ENCODE assay signal across 8 cellular contexts in genomic region chr16:19717319-19717718, GRCh38. TPM values are rescaled to one million over a fixed set of nuclear protein-coding genes. Genes with fewer than 3 reads are reported as not detected.
DNase-seq lines count a peak whose midpoint lies in the region; ATAC-seq and TF ChIP-seq lines count a peak whose summit lies in the region.

No MANE protein-coding gene starts in this region.

- no peak for ATAC-seq in Right ventricle myocardium inferior
- peak; percentile 6 for ATAC-seq in left lung
- no peak for ATAC-seq in upper lobe of left lung (ENCODE audit: low FRiP score in 2 of 2)
- ATAC-seq in GM18519 (IDR thresholded peaks at IDR 0.05; ENCODE audit: low FRiP score, unreplicated experiment) = no peak

- H3K27ac ChIP-seq in cardiac muscle cell = peak overlapping the region; percentile 55
- peak overlapping the region; percentile 46 to 80 for H3K27ac ChIP-seq in ascending aorta
- H3K27ac ChIP-seq in left lung = peak overlapping the region; percentile 33 to 80
- H3K27ac ChIP-seq in upper lobe of left lung = peak overlapping the region; percentile 74 to 86 (median 79)

- TF ChIP-seq POLR2A in upper lobe of left lung (IDR thresholded peaks at IDR 0.05) = no peak

- DNase-seq in cardiac muscle cell (ENCODE audit: low read depth in 1 of 2, low spot score in 1 of 2) (no peak), Right ventricle myocardium inferior (ENCODE audit: missing footprints) (no peak), ascending aorta (ENCODE audit: low spot score in 2 of 2) (no peak), left lung (no peak), upper lobe of left lung (no peak), amniotic stem cell (lab: John Stamatoyannopoulos, UW) (no peak), NCI-H345 treated with DMSO at 0.1 percent for 48 hours (lab: John Stamatoyannopoulos, UW; ENCODE audit: unreplicated experiment) (no peak)

- TF ChIP-seq EP300 in upper lobe of left lung (IDR thresholded peaks at IDR 0.05) = no peak

- WGBS in upper lobe of left lung, 2 donors = 0 to 1% methylated on average over 10 of the region's 10 CpGs

- H3K4me3 ChIP-seq in cardiac muscle cell = peak overlapping the region; percentile 96
- peak overlapping the region; percentile 89 to 90 for H3K4me3 ChIP-seq in ascending aorta
- H3K4me3 ChIP-seq in left lung = peak overlapping the region; percentile 99
- peak overlapping the region; percentile 59 to 100 (median 90) for H3K4me3 ChIP-seq in upper lobe of left lung

- no peaks in the 10 kb centered on the region for H3K9me3 ChIP-seq in cardiac muscle cell (ENCODE audit: low read depth)
- no peaks in the 10 kb centered on the region for H3K9me3 ChIP-seq in ascending aorta
- no peaks in the 10 kb centered on the region for H3K9me3 ChIP-seq in left lung
- H3K9me3 ChIP-seq in upper lobe of left lung = no peaks in the 10 kb centered on the region

- intact Hi-C loops in Right ventricle myocardium inferior (cut with DNase I) (loop anchor here (5.0 to 10.0 kb wide), 2 partner anchors 87 to 115 kb away; no protein-coding TSS in a partner anchor), ascending aorta (cut with DNase I) (loop anchor here (2.0 to 5.0 kb wide), 4 partner anchors 40 to 650 kb away; partner anchors contain the start of genes CCP110, COQ7 and GDE1), left lung (cut with DNase I) (no loop called here)

- TF ChIP-seq CTCF in cardiac muscle cell (IDR thresholded peaks at IDR 0.05; ENCODE audit: low read depth, low read length) (no peak), ascending aorta (IDR thresholded peaks at IDR 0.05) (no peak), left lung (IDR thresholded peaks at IDR 0.05) (no peak), upper lobe of left lung (IDR thresholded peaks at IDR 0.05) (no peak)

- H3K4me1 ChIP-seq in cardiac muscle cell (ENCODE audit: low read depth) (peaks cover 6% of the 10 kb centered on the region), ascending aorta (peaks cover 0 to 12% of the 10 kb centered on the region in 2 donors), left lung (peaks cover 11 to 25% of the 10 kb centered on the region in 2 donors), upper lobe of left lung (peaks cover 12 to 23% (median 14%) of the 10 kb centered on the region in 4 donors)

- H3K36me3 ChIP-seq in cardiac muscle cell (peaks cover 8% of the 10 kb centered on the region), ascending aorta (peaks cover 4 to 14% of the 10 kb centered on the region in 2 donors), left lung (peaks cover 0 to 23% of the 10 kb centered on the region in 2 donors), upper lobe of left lung (peaks cover 0 to 25% (median 11%) of the 10 kb centered on the region in 4 donors)

- H3K27me3 ChIP-seq in cardiac muscle cell (no peaks in the 10 kb centered on the region), ascending aorta (no peaks in the 10 kb centered on the region), left lung (no peaks in the 10 kb centered on the region), upper lobe of left lung (no peaks in the 10 kb centered on the region)

RNA-seq across cellular contexts. Expression of gene KNOP1, which starts 0.7 kb away (rescaled TPM):
- 11.1 and 22.9 TPM in 2 replicates for total RNA-seq in cardiac muscle cell
- 19.6 and 38.5 TPM in 2 replicates for polyA plus RNA-seq in cardiac muscle cell
- total RNA-seq in Right ventricle myocardium inferior = 8.4 TPM
- total RNA-seq in ascending aorta = 2.4 TPM
- total RNA-seq in left lung = 10 to 100 TPM; 12.5 to 18.6 TPM
- total RNA-seq in upper lobe of left lung = 10 to 100 TPM in 4 of 6 donors, 1 to 10 TPM in 2; 4.4 to 23.3 (median 12.1) TPM

RNA-seq across cellular contexts. Expression of gene IQCK, which starts 0.8 kb away (rescaled TPM):
- 13.9 and 18.4 TPM in 2 replicates for total RNA-seq in cardiac muscle cell
- polyA plus RNA-seq in cardiac muscle cell = 13.2 and 17.1 TPM in 2 replicates
- total RNA-seq in Right ventricle myocardium inferior = 5.2 TPM
- total RNA-seq in ascending aorta = not detected
- 10 to 100 TPM in 1 of 2 donors, 1 to 10 TPM in 1; 8.0 to 13.4 TPM for total RNA-seq in left lung
- 10 to 100 TPM in 5 of 6 donors, 1 to 10 TPM in 1; 9.3 to 50.3 (median 18.3) TPM for total RNA-seq in upper lobe of left lung

Comparison
In these comparisons a context has a peak if more than half of its experiments do, and no peak if none do; other contexts are left out.
1. intact Hi-C loops: an anchor here in Right ventricle myocardium inferior (5.0 to 10.0 kb wide) and ascending aorta (2.0 to 5.0 kb wide); none called in left lung.